1 cellular context compared by ENCODE assay signal in the genomic region with DNA sequence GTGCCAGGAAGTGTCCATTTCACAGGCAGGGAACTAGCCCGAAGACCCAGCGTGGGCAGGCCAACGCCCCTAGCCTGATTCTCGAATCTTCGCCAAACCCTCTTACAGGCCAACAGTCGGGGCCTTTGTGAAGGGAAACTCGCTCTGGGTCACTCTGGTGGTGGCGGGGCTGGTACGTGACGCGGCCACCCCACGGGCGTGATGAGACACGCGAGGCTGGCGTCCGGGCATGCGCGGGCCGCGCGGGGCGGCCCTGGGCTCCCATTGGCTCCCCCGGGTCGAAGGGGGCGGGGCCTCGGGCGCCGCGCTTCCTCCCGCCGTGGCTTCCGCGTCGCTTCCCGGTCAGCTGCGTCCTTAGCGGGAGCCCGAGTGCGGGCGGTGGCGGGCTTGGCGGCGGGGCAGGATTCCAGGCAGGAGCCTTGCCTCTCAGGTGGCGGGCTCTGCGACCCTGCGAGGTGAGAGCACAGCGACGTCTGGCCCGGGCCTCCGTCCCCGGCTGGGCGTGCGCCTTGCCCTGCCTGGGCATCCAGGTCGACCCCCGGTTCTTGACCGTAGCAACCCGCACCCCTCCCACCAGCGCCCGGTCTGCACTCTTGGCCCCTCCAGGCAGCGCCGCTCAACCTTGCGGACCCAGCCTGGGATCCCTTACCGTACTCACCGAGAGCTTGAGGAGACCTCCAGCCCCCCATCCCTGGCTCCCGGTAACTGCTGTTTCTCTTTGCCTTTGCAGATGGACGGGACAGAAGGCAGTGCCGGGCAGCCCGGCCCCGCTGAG.
TF ChIP-seq lines count a peak whose summit lies in the region.

A gene with protein sequence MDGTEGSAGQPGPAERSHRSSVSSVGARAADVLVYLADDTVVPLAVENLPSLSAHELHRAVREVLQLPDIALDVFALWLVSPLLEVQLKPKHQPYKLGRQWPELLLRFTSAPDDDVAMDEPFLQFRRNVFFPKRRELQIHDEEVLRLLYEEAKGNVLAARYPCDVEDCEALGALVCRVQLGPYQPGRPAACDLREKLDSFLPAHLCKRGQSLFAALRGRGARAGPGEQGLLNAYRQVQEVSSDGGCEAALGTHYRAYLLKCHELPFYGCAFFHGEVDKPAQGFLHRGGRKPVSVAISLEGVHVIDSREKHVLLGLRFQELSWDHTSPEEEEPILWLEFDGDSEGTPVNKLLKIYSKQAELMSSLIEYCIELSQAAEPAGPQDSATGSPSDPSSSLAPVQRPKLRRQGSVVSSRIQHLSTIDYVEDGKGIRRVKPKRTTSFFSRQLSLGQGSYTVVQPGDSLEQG (plus strand): TSS at position 331 of the 775 bp plus-strand sequence. CDS start 400 bp downstream, at position 731.

TF ChIP-seq in HepG2, 621 proteins besides CTCF, POLR2A, EP300 and RAD21 (continued from another document and continues in another):
- peak; percentile 97 for TF ChIP-seq ZNF687 (CRISPR knock-in tag; IDR thresholded peaks at IDR 0.05)
- TF ChIP-seq ZBTB7B (CRISPR knock-in tag; IDR thresholded peaks at IDR 0.05) = 0 out of 2 replicates have a peak, but pooled peaks have one; percentile 24
- TF ChIP-seq YEATS4 (CRISPR knock-in tag; IDR thresholded peaks at IDR 0.05; ENCODE audit: borderline replicate concordance) = peak; percentile 40
- TF ChIP-seq ZNF550 (CRISPR knock-in tag; IDR thresholded peaks at IDR 0.05; ENCODE audit: borderline replicate concordance) = no peak
- TF ChIP-seq ZNF639 (CRISPR knock-in tag; conservative IDR thresholded peaks at IDR 0.05) = no peak
- 0 out of 2 replicates have a peak, but pooled peaks have one; percentile 24 for TF ChIP-seq ZFP37 (CRISPR knock-in tag; IDR thresholded peaks at IDR 0.05; ENCODE audit: borderline replicate concordance)
- peak; percentile 94 for TF ChIP-seq ZNF749 (CRISPR knock-in tag; IDR thresholded peaks at IDR 0.05; ENCODE audit: borderline replicate concordance)
- peak; percentile 61 for TF ChIP-seq BHLHE40 (IDR thresholded peaks at IDR 0.05; ENCODE audit: low read length)
- no peak for TF ChIP-seq ZBTB1 (CRISPR knock-in tag; IDR thresholded peaks at IDR 0.05; ENCODE audit: borderline replicate concordance)
- TF ChIP-seq ZNF230 (CRISPR knock-in tag; IDR thresholded peaks at IDR 0.05) = peak; percentile 71; the same call in 1 of the 2 replicates
- TF ChIP-seq ZNF569 (CRISPR knock-in tag; IDR thresholded peaks at IDR 0.05; ENCODE audit: borderline replicate concordance) = peak; percentile 59; the same call in 1 of the 2 replicates
- peak; percentile 36; the same call in 1 of the 2 replicates for TF ChIP-seq REPIN1 (CRISPR knock-in tag; IDR thresholded peaks at IDR 0.05; ENCODE audit: borderline replicate concordance, low read depth)
- peak; percentile 82 for TF ChIP-seq HDAC1 (CRISPR knock-in tag; IDR thresholded peaks at IDR 0.05)
- TF ChIP-seq ETV6 (CRISPR knock-in tag; conservative IDR thresholded peaks at IDR 0.05) = no peak
- TF ChIP-seq NFKB2 (CRISPR knock-in tag; IDR thresholded peaks at IDR 0.05; ENCODE audit: borderline replicate concordance) = peak; percentile 17; the same call in 1 of the 2 replicates
- TF ChIP-seq ZBTB46 (CRISPR knock-in tag; IDR thresholded peaks at IDR 0.05; ENCODE audit: borderline replicate concordance) = peak; percentile 96; the same call in 1 of the 2 replicates
- TF ChIP-seq POLR2AphosphoS5 (IDR thresholded peaks at IDR 0.05; ENCODE audit: low read depth, low read length) = peak; percentile 61
- no peak for TF ChIP-seq BATF2 (CRISPR knock-in tag; IDR thresholded peaks at IDR 0.05)
- no peak for TF ChIP-seq ZNF879 (CRISPR knock-in tag; IDR thresholded peaks at IDR 0.05)
- peak; percentile 45 for TF ChIP-seq KDM2A (CRISPR knock-in tag; IDR thresholded peaks at IDR 0.05; ENCODE audit: borderline replicate concordance, low read depth)
- 0 out of 2 replicates have a peak, but pooled peaks have one; percentile 71 for TF ChIP-seq ZNF383 (CRISPR knock-in tag; IDR thresholded peaks at IDR 0.05; ENCODE audit: borderline replicate concordance)
- peak; percentile 97; the same call in 1 of the 2 replicates for TF ChIP-seq MTA1 (CRISPR knock-in tag; IDR thresholded peaks at IDR 0.05; ENCODE audit: borderline replicate concordance)
- no peak for TF ChIP-seq GLMP (CRISPR knock-in tag; IDR thresholded peaks at IDR 0.05; ENCODE audit: borderline replicate concordance)
- peak; percentile 57 for TF ChIP-seq FOXC1 (CRISPR knock-in tag; IDR thresholded peaks at IDR 0.05; ENCODE audit: borderline replicate concordance)
- peak; percentile 46; the same call in 1 of the 2 replicates for TF ChIP-seq ZBTB38 (CRISPR knock-in tag; IDR thresholded peaks at IDR 0.05)
- peak; percentile 84 for TF ChIP-seq ZNF761 (CRISPR knock-in tag; conservative IDR thresholded peaks at IDR 0.05)
- TF ChIP-seq ZNF772 (CRISPR knock-in tag; IDR thresholded peaks at IDR 0.05) = 0 out of 2 replicates have a peak, but pooled peaks have one; percentile 47
- 0 out of 2 replicates have a peak, but pooled peaks have one; percentile 63 for TF ChIP-seq ESRRA (CRISPR knock-in tag; IDR thresholded peaks at IDR 0.05; ENCODE audit: low read depth)
- TF ChIP-seq, protein P1, sequence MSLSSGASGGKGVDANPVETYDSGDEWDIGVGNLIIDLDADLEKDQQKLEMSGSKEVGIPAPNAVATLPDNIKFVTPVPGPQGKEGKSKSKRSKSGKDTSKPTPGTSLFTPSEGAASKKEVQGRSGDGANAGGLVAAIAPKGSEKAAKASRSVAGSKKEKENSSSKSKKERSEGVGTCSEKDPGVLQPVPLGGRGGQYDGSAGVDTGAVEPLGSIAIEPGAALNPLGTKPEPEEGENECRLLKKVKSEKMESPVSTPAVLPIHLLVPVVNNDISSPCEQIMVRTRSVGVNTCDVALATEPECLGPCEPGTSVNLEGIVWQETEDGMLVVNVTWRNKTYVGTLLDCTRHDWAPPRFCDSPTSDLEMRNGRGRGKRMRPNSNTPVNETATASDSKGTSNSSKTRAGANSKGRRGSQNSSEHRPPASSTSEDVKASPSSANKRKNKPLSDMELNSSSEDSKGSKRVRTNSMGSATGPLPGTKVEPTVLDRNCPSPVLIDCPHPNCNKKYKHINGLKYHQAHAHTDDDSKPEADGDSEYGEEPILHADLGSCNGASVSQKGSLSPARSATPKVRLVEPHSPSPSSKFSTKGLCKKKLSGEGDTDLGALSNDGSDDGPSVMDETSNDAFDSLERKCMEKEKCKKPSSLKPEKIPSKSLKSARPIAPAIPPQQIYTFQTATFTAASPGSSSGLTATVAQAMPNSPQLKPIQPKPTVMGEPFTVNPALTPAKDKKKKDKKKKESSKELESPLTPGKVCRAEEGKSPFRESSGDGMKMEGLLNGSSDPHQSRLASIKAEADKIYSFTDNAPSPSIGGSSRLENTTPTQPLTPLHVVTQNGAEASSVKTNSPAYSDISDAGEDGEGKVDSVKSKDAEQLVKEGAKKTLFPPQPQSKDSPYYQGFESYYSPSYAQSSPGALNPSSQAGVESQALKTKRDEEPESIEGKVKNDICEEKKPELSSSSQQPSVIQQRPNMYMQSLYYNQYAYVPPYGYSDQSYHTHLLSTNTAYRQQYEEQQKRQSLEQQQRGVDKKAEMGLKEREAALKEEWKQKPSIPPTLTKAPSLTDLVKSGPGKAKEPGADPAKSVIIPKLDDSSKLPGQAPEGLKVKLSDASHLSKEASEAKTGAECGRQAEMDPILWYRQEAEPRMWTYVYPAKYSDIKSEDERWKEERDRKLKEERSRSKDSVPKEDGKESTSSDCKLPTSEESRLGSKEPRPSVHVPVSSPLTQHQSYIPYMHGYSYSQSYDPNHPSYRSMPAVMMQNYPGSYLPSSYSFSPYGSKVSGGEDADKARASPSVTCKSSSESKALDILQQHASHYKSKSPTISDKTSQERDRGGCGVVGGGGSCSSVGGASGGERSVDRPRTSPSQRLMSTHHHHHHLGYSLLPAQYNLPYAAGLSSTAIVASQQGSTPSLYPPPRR (CRISPR knock-in tag; IDR thresholded peaks at IDR 0.05; ENCODE audit: borderline replicate concordance) = peak; percentile 54; the same call in 1 of the 2 replicates
- TF ChIP-seq BORCS8-MEF2B (CRISPR knock-in tag; IDR thresholded peaks at IDR 0.05) = peak; percentile 68
- TF ChIP-seq, protein P2, sequence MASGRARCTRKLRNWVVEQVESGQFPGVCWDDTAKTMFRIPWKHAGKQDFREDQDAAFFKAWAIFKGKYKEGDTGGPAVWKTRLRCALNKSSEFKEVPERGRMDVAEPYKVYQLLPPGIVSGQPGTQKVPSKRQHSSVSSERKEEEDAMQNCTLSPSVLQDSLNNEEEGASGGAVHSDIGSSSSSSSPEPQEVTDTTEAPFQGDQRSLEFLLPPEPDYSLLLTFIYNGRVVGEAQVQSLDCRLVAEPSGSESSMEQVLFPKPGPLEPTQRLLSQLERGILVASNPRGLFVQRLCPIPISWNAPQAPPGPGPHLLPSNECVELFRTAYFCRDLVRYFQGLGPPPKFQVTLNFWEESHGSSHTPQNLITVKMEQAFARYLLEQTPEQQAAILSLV (CRISPR knock-in tag; IDR thresholded peaks at IDR 0.05; ENCODE audit: borderline replicate concordance) = peak; percentile 78
- TF ChIP-seq MAFF (IDR thresholded peaks at IDR 0.05; ENCODE audit: low read depth, low read length) = no peak
- no peak for TF ChIP-seq ZNF3 (CRISPR knock-in tag; IDR thresholded peaks at IDR 0.05)
- TF ChIP-seq, protein P3, sequence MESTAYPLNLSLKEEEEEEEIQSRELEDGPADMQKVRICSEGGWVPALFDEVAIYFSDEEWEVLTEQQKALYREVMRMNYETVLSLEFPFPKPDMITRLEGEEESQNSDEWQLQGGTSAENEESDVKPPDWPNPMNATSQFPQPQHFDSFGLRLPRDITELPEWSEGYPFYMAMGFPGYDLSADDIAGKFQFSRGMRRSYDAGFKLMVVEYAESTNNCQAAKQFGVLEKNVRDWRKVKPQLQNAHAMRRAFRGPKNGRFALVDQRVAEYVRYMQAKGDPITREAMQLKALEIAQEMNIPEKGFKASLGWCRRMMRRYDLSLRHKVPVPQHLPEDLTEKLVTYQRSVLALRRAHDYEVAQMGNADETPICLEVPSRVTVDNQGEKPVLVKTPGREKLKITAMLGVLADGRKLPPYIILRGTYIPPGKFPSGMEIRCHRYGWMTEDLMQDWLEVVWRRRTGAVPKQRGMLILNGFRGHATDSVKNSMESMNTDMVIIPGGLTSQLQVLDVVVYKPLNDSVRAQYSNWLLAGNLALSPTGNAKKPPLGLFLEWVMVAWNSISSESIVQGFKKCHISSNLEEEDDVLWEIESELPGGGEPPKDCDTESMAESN (CRISPR knock-in tag; conservative IDR thresholded peaks at IDR 0.05) = peak; percentile 77
- TF ChIP-seq GPN1 (CRISPR knock-in tag; IDR thresholded peaks at IDR 0.05; ENCODE audit: borderline replicate concordance) = no peak
